2 cellular contexts compared by ENCODE assay signal in the genomic region with DNA sequence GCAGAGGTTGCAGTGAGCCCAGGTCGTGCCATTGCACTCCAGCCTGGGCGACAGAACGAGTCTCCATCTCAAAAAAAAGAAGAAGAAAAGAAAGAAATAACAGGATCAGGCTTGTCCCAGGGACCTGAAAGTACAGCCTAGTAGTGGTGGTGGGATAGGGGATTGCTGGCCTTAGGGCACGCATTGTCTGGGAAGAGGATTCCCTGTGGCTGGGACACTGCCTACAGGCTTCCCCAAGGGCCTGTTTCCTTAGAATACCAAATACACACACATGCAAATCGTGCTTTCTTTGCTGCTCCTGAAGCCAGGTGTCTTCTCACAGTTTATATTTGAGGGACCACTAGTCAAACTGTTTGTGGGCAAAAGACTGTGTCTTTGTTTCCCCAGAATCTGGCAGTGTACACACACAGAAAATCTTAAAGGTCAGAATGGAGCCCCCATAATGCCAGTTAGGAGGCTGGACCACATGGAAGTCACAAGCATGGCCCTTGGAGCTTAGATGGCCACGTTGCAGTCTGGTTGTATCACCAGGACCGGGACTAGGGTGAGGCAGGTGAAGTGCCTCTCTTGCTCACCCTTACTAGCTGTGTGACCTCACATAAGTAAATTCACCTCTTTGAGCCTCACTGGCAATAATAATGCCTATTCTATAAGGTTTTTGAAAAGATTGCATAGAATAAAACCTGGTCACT.
TF ChIP-seq lines count a peak whose summit lies in the region.

No MANE protein-coding gene starts in this region.

TF ChIP-seq in A549, 52 proteins besides CTCF, POLR2A, EP300 and RAD21:
- TF ChIP-seq FOXS1 (CRISPR knock-in tag; IDR thresholded peaks at IDR 0.05) (no peak), RARB (CRISPR knock-in tag; IDR thresholded peaks at IDR 0.05) (no peak), RFX5 (IDR thresholded peaks at IDR 0.05) (no peak), RNF2 (IDR thresholded peaks at IDR 0.05; ENCODE audit: borderline replicate concordance, low read depth) (no peak), KDM1A (IDR thresholded peaks at IDR 0.05; ENCODE audit: low read depth) (no peak), TP53 (CRISPR knock-in tag; IDR thresholded peaks at IDR 0.05) (no peak), NPAS2 (CRISPR knock-in tag; IDR thresholded peaks at IDR 0.05; ENCODE audit: borderline replicate concordance) (no peak), RCOR1 (IDR thresholded peaks at IDR 0.05; ENCODE audit: low read depth, low read length) (no peak), HOXB5 (CRISPR knock-in tag; IDR thresholded peaks at IDR 0.05) (no peak), HOXA7 (CRISPR knock-in tag; IDR thresholded peaks at IDR 0.05) (no peak), SREBF2 (IDR thresholded peaks at IDR 0.05) (no peak), ESRRA (IDR thresholded peaks at IDR 0.05; ENCODE audit: borderline replicate concordance, low read length) (no peak), CHD2 (IDR thresholded peaks at IDR 0.05; ENCODE audit: low read length, partially characterized antibody) (no peak)
- TF ChIP-seq, protein P1, sequence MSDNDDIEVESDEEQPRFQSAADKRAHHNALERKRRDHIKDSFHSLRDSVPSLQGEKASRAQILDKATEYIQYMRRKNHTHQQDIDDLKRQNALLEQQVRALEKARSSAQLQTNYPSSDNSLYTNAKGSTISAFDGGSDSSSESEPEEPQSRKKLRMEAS (IDR thresholded peaks at IDR 0.05): no peak
- TF ChIP-seq, protein P2, sequence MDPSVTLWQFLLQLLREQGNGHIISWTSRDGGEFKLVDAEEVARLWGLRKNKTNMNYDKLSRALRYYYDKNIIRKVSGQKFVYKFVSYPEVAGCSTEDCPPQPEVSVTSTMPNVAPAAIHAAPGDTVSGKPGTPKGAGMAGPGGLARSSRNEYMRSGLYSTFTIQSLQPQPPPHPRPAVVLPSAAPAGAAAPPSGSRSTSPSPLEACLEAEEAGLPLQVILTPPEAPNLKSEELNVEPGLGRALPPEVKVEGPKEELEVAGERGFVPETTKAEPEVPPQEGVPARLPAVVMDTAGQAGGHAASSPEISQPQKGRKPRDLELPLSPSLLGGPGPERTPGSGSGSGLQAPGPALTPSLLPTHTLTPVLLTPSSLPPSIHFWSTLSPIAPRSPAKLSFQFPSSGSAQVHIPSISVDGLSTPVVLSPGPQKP (IDR thresholded peaks at IDR 0.05; ENCODE audit: low read depth, low read length): no peak
- TF ChIP-seq, protein P3, sequence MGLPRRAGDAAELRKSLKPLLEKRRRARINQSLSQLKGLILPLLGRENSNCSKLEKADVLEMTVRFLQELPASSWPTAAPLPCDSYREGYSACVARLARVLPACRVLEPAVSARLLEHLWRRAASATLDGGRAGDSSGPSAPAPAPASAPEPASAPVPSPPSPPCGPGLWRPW (IDR thresholded peaks at IDR 0.05): no peak
- TF ChIP-seq, protein P4, sequence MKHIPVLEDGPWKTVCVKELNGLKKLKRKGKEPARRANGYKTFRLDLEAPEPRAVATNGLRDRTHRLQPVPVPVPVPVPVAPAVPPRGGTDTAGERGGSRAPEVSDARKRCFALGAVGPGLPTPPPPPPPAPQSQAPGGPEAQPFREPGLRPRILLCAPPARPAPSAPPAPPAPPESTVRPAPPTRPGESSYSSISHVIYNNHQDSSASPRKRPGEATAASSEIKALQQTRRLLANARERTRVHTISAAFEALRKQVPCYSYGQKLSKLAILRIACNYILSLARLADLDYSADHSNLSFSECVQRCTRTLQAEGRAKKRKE (CRISPR knock-in tag; IDR thresholded peaks at IDR 0.05; ENCODE audit: low read depth): no peak
- TF ChIP-seq, protein P5, sequence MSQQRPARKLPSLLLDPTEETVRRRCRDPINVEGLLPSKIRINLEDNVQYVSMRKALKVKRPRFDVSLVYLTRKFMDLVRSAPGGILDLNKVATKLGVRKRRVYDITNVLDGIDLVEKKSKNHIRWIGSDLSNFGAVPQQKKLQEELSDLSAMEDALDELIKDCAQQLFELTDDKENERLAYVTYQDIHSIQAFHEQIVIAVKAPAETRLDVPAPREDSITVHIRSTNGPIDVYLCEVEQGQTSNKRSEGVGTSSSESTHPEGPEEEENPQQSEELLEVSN (IDR thresholded peaks at IDR 0.05; ENCODE audit: borderline replicate concordance, low read depth): no peak
- TF ChIP-seq, protein P6, sequence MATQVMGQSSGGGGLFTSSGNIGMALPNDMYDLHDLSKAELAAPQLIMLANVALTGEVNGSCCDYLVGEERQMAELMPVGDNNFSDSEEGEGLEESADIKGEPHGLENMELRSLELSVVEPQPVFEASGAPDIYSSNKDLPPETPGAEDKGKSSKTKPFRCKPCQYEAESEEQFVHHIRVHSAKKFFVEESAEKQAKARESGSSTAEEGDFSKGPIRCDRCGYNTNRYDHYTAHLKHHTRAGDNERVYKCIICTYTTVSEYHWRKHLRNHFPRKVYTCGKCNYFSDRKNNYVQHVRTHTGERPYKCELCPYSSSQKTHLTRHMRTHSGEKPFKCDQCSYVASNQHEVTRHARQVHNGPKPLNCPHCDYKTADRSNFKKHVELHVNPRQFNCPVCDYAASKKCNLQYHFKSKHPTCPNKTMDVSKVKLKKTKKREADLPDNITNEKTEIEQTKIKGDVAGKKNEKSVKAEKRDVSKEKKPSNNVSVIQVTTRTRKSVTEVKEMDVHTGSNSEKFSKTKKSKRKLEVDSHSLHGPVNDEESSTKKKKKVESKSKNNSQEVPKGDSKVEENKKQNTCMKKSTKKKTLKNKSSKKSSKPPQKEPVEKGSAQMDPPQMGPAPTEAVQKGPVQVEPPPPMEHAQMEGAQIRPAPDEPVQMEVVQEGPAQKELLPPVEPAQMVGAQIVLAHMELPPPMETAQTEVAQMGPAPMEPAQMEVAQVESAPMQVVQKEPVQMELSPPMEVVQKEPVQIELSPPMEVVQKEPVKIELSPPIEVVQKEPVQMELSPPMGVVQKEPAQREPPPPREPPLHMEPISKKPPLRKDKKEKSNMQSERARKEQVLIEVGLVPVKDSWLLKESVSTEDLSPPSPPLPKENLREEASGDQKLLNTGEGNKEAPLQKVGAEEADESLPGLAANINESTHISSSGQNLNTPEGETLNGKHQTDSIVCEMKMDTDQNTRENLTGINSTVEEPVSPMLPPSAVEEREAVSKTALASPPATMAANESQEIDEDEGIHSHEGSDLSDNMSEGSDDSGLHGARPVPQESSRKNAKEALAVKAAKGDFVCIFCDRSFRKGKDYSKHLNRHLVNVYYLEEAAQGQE (IDR thresholded peaks at IDR 0.05): no peak

TF ChIP-seq in GM12878, 131 proteins besides CTCF, POLR2A, EP300 and RAD21:
- TF ChIP-seq, protein P7, sequence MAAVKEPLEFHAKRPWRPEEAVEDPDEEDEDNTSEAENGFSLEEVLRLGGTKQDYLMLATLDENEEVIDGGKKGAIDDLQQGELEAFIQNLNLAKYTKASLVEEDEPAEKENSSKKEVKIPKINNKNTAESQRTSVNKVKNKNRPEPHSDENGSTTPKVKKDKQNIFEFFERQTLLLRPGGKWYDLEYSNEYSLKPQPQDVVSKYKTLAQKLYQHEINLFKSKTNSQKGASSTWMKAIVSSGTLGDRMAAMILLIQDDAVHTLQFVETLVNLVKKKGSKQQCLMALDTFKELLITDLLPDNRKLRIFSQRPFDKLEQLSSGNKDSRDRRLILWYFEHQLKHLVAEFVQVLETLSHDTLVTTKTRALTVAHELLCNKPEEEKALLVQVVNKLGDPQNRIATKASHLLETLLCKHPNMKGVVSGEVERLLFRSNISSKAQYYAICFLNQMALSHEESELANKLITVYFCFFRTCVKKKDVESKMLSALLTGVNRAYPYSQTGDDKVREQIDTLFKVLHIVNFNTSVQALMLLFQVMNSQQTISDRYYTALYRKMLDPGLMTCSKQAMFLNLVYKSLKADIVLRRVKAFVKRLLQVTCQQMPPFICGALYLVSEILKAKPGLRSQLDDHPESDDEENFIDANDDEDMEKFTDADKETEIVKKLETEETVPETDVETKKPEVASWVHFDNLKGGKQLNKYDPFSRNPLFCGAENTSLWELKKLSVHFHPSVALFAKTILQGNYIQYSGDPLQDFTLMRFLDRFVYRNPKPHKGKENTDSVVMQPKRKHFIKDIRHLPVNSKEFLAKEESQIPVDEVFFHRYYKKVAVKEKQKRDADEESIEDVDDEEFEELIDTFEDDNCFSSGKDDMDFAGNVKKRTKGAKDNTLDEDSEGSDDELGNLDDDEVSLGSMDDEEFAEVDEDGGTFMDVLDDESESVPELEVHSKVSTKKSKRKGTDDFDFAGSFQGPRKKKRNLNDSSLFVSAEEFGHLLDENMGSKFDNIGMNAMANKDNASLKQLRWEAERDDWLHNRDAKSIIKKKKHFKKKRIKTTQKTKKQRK (IDR thresholded peaks at IDR 0.05; ENCODE audit: low read depth, low read length): no peak
- TF ChIP-seq, protein P8, sequence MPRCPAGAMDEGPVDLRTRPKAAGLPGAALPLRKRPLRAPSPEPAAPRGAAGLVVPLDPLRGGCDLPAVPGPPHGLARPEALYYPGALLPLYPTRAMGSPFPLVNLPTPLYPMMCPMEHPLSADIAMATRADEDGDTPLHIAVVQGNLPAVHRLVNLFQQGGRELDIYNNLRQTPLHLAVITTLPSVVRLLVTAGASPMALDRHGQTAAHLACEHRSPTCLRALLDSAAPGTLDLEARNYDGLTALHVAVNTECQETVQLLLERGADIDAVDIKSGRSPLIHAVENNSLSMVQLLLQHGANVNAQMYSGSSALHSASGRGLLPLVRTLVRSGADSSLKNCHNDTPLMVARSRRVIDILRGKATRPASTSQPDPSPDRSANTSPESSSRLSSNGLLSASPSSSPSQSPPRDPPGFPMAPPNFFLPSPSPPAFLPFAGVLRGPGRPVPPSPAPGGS (IDR thresholded peaks at IDR 0.05; ENCODE audit: borderline replicate concordance, insufficient read depth, low read depth, low read length, poor library complexity, severe bottlenecking): no peak
- TF ChIP-seq SRF (IDR thresholded peaks at IDR 0.05; ENCODE audit: low read depth in 2 of 2, low read length in 2 of 2): no peak
- TF ChIP-seq SUZ12 (IDR thresholded peaks at IDR 0.05; ENCODE audit: unreplicated experiment): no peak
- TF ChIP-seq RB1 (IDR thresholded peaks at IDR 0.05; ENCODE audit: borderline replicate concordance): no peak
- TF ChIP-seq POLR2AphosphoS5 (IDR thresholded peaks at IDR 0.05; ENCODE audit: low read length): no peak
